1 cellular context compared by ENCODE assay signal in genomic region chr20:31597483-31597858, GRCh38.
TF ChIP-seq lines count a peak whose summit lies in the region.

No MANE protein-coding gene starts in this region.

TF ChIP-seq in HepG2, 621 proteins besides CTCF, POLR2A, EP300 and RAD21:
- no peak for TF ChIP-seq ZNF33B (CRISPR knock-in tag; IDR thresholded peaks at IDR 0.05)
- TF ChIP-seq THAP7 (CRISPR knock-in tag; IDR thresholded peaks at IDR 0.05), result no peak
- TF ChIP-seq MTA1 (CRISPR knock-in tag; IDR thresholded peaks at IDR 0.05; ENCODE audit: borderline replicate concordance), result no peak
- TF ChIP-seq BATF2 (CRISPR knock-in tag; IDR thresholded peaks at IDR 0.05), result no peak
- TF ChIP-seq NONO (IDR thresholded peaks at IDR 0.05), result no peak
- no peak for TF ChIP-seq NONO (CRISPR knock-in tag; conservative IDR thresholded peaks at IDR 0.05)
- TF ChIP-seq CEBPZ (IDR thresholded peaks at IDR 0.05; ENCODE audit: low read length), result no peak
- TF ChIP-seq ZNF460 (CRISPR knock-in tag; IDR thresholded peaks at IDR 0.05; ENCODE audit: borderline replicate concordance), result peak; percentile 53
- peak; percentile 82 for TF ChIP-seq ZNF121 (CRISPR knock-in tag; IDR thresholded peaks at IDR 0.05)
- no peak for TF ChIP-seq SMYD3 (CRISPR knock-in tag; IDR thresholded peaks at IDR 0.05)
- no peak for TF ChIP-seq ZZZ3 (CRISPR knock-in tag; IDR thresholded peaks at IDR 0.05; ENCODE audit: borderline replicate concordance)
- no peak for TF ChIP-seq SSRP1 (CRISPR knock-in tag; IDR thresholded peaks at IDR 0.05)
- no peak for TF ChIP-seq GABPB1 (CRISPR knock-in tag; IDR thresholded peaks at IDR 0.05)
- TF ChIP-seq SAP130 (CRISPR knock-in tag; IDR thresholded peaks at IDR 0.05; ENCODE audit: low read depth), result no peak
- 0 out of 2 replicates have a peak, but pooled peaks have one; percentile 12 for TF ChIP-seq ZNF614 (CRISPR knock-in tag; IDR thresholded peaks at IDR 0.05; ENCODE audit: borderline replicate concordance)
- TF ChIP-seq ZMYM3 (CRISPR knock-in tag; IDR thresholded peaks at IDR 0.05), result 0 out of 2 replicates have a peak, but pooled peaks have one; percentile 8
- TF ChIP-seq ZNF264 (CRISPR knock-in tag; IDR thresholded peaks at IDR 0.05), result 0 out of 2 replicates have a peak, but pooled peaks have one; percentile 6
- TF ChIP-seq, protein P1, sequence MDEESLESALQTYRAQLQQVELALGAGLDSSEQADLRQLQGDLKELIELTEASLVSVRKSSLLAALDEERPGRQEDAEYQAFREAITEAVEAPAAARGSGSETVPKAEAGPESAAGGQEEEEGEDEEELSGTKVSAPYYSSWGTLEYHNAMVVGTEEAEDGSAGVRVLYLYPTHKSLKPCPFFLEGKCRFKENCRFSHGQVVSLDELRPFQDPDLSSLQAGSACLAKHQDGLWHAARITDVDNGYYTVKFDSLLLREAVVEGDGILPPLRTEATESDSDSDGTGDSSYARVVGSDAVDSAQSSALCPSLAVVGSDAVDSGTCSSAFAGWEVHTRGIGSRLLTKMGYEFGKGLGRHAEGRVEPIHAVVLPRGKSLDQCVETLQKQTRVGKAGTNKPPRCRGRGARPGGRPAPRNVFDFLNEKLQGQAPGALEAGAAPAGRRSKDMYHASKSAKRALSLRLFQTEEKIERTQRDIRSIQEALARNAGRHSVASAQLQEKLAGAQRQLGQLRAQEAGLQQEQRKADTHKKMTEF (CRISPR knock-in tag; IDR thresholded peaks at IDR 0.05), result no peak
- TF ChIP-seq SATB2 (CRISPR knock-in tag; IDR thresholded peaks at IDR 0.05), result no peak
